Comparison of ENCODE assay signal across 12 cellular contexts in the genomic region with DNA sequence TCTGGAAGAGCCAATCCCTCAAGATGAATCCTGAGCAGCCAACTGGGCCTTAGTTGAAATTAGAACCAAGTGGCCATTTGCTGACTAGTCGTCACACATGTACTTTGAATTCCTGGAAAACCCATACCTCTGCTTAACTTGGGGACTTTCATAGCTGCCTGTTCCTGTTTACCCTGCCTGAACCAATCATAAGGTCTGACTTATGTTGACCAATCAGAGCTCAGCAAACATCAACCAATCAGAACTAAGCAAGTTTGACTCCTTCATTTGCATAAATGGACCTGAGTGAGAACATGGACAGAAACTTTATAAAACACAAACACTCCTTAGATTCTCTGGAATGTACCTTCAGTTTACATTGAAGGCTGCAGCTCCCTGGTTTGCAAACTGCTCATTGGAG. TPM values are rescaled to one million over a fixed set of nuclear protein-coding genes. Genes with fewer than 3 reads are reported as not detected.
DNase-seq lines count a peak whose midpoint lies in the region; ATAC-seq and TF ChIP-seq lines count a peak whose summit lies in the region.
"Had no signal": no experiment of that assay in that cellular context is flagged by ENCODE, and none has a peak within 500 bp of the region (broad histone marks: within the 10 kb centered on the region; RNA-seq: fewer than 3 reads in every experiment).

No MANE protein-coding gene starts in this region.

- intact Hi-C loops in right cardiac atrium (cut with DNase I), result no loop called here
- intact Hi-C loops in left ventricle myocardium superior (cut with micrococcal nuclease), result no loop called here
- intact Hi-C loops in right lobe of liver (cut with DNase I), result no loop called here
- intact Hi-C loops in upper lobe of right lung (cut with DNase I), result no loop called here
- intact Hi-C loops in ascending aorta (cut with DNase I), result no loop called here

- no peaks in the 10 kb centered on the region for H3K9me3 ChIP-seq in right cardiac atrium (ENCODE audit: control insufficient read depth, low read length)
- H3K9me3 ChIP-seq in adipocyte (ENCODE audit: control insufficient read depth, low read length), result no peaks in the 10 kb centered on the region
- H3K9me3 ChIP-seq in right lobe of liver, result no peaks in the 10 kb centered on the region
- H3K9me3 ChIP-seq in upper lobe of right lung, result no peaks in the 10 kb centered on the region
- no peaks in the 10 kb centered on the region for H3K9me3 ChIP-seq in ascending aorta

- TF ChIP-seq CTCF in right lobe of liver (IDR thresholded peaks at IDR 0.05), result no peak
- no peak for TF ChIP-seq CTCF in upper lobe of right lung (IDR thresholded peaks at IDR 0.05)
- no peak for TF ChIP-seq CTCF in ascending aorta (IDR thresholded peaks at IDR 0.05)

- H3K27me3 ChIP-seq in right cardiac atrium (ENCODE audit: control insufficient read depth, insufficient read depth), result no peaks in the 10 kb centered on the region
- no peaks in the 10 kb centered on the region for H3K27me3 ChIP-seq in adipocyte (replicated peaks; ENCODE audit: control insufficient read depth, insufficient read depth, low read length)
- no peaks in the 10 kb centered on the region for H3K27me3 ChIP-seq in right lobe of liver
- no peaks in the 10 kb centered on the region for H3K27me3 ChIP-seq in upper lobe of right lung
- no peaks in the 10 kb centered on the region for H3K27me3 ChIP-seq in ascending aorta

- ATAC-seq in right cardiac atrium, result no peak
- ATAC-seq in left ventricle myocardium superior, result no peak
- ATAC-seq in right lobe of liver, result peak; percentile 7 to 41 (median 10)
- ATAC-seq in upper lobe of right lung, result peak; percentile 56
- no peak for ATAC-seq in HG02759 (IDR thresholded peaks at IDR 0.05; ENCODE audit: unreplicated experiment)
- no peak for ATAC-seq in GM18519 (IDR thresholded peaks at IDR 0.05; ENCODE audit: low FRiP score, unreplicated experiment)
- ATAC-seq: Right ventricle myocardium inferior had no signal

- no peak overlapping the region for H3K4me3 ChIP-seq in right cardiac atrium (ENCODE audit: low read length)
- no peak overlapping the region for H3K4me3 ChIP-seq in adipocyte (ENCODE audit: low read length)
- no peak overlapping the region for H3K4me3 ChIP-seq in right lobe of liver
- no peak overlapping the region for H3K4me3 ChIP-seq in upper lobe of right lung
- H3K4me3 ChIP-seq in ascending aorta, result no peak overlapping the region

- H3K4me1 ChIP-seq in right cardiac atrium (ENCODE audit: control insufficient read depth, insufficient read depth, low read length), result peaks cover 21% of the 10 kb centered on the region
- H3K4me1 ChIP-seq in adipocyte (ENCODE audit: control insufficient read depth, insufficient read depth, low read length), result peaks cover 63% of the 10 kb centered on the region
- H3K4me1 ChIP-seq in right lobe of liver, result peaks cover 0 to 40% (median 12%) of the 10 kb centered on the region in 4 donors
- peaks cover 45% of the 10 kb centered on the region for H3K4me1 ChIP-seq in upper lobe of right lung
- H3K4me1 ChIP-seq in ascending aorta, result peaks cover 11 to 53% of the 10 kb centered on the region in 2 donors

- no peak overlapping the region for H3K9ac ChIP-seq in adipocyte (ENCODE audit: low read length)

- H3K36me3 ChIP-seq in adipocyte (ENCODE audit: control insufficient read depth, insufficient read depth, low read length, severe bottlenecking) (no peaks in the 10 kb centered on the region), right lobe of liver (no peaks in the 10 kb centered on the region), upper lobe of right lung (no peaks in the 10 kb centered on the region), ascending aorta (no peaks in the 10 kb centered on the region)

- DNase-seq in right cardiac atrium (no peak), left ventricle myocardium superior (no peak), adipocyte (ENCODE audit: low read depth) (peak; percentile 22), right lobe of liver (no peak), upper lobe of right lung (no peak), ascending aorta (ENCODE audit: low spot score in 2 of 2) (no peak)
- DNase-seq: hippocampal formation, Kasumi-1, NCI-H2171 had no signal

- 43% methylated on average over 1 of the region's 1 CpG for WGBS in right cardiac atrium
- 78% methylated on average over 1 of the region's 1 CpG for WGBS in right lobe of liver (ENCODE audit: insufficient coverage, low coverage, low lambda C conversion rate, missing lambda C conversion rate)

- TF ChIP-seq POLR2A in right lobe of liver (IDR thresholded peaks at IDR 0.05), result no peak

- peak overlapping the region; percentile 25 for H3K27ac ChIP-seq in right cardiac atrium (ENCODE audit: low read length)
- H3K27ac ChIP-seq in right lobe of liver, result peak overlapping the region in 1 of 3 donors; percentile 27
- H3K27ac ChIP-seq in upper lobe of right lung, result no peak overlapping the region
- H3K27ac ChIP-seq in ascending aorta, result no peak overlapping the region

RNA-seq across cellular contexts. Expression of a gene that starts 50.8 kb away (rescaled TPM):
- 10 to 100 TPM; 22.1 to 36.7 (median 23.6) TPM for total RNA-seq in right cardiac atrium
- polyA plus RNA-seq in right cardiac atrium, result 10.5 TPM
- total RNA-seq in left ventricle myocardium superior, result 25.1 TPM
- 10 to 100 TPM in 2 of 6 experiments, 1 to 10 TPM in 4; 6.8 to 12.8 (median 8.7) TPM for total RNA-seq in right lobe of liver
- total RNA-seq in upper lobe of right lung, result 44.1 TPM
- 49.0 TPM for total RNA-seq in ascending aorta

Comparison
In these comparisons a context has a peak if more than half of its experiments do, and no peak if none do; other contexts are left out.
1. ATAC-seq: peak in right lobe of liver (4 of 4) and upper lobe of right lung (single experiment); none in right cardiac atrium (0 of 2), left ventricle myocardium superior (single experiment), HG02759 (single experiment) and GM18519 (single experiment).